ENCODE assay signal across 8 cellular contexts in genomic region chr15:70140543-70141375, GRCh38. TPM values are rescaled to one million over a fixed set of nuclear protein-coding genes. Genes with fewer than 3 reads are reported as not detected.
DNase-seq lines count a peak whose midpoint lies in the region; TF ChIP-seq lines count a peak whose summit lies in the region.

No MANE protein-coding gene starts in this region.

- no peaks in the 10 kb centered on the region for H3K27me3 ChIP-seq in stomach
- no peaks in the 10 kb centered on the region for H3K27me3 ChIP-seq in WERI-Rb-1 (ENCODE audit: insufficient read depth, low read depth, severe bottlenecking)

- DNase-seq in ELF-1 (ENCODE audit: low read depth, low spot score) (peak; percentile 86), M059J (ENCODE audit: low read depth) (peak; percentile 39), iPS-NIHi7 (ENCODE audit: extremely low spot score) (peak; percentile 74), stomach (peak; percentile 39), HT-29 (ENCODE audit: low spot score) (no peak), WERI-Rb-1 (no peak), HEK293T (ENCODE audit: extremely low spot score) (no peak)
- peak; percentile 19 for DNase-seq in activated T-helper 9 cell treated with anti-CD3 and anti-CD28 coated beads, Interleukin-2, amount 50 U/mL, for 16 hours (ENCODE audit: low read depth)

- intact Hi-C loops in stomach (cut with DNase I; ENCODE audit: low total_unique reads): no loop called here

- POLR2A ChIA-PET in HEK293T (lab: Yijun Ruan, JAX): no interaction called here

- H3K4me3 ChIP-seq in stomach: peak overlapping the region in 2 of 4 donors; percentile 2 to 6
- no peak overlapping the region for H3K4me3 ChIP-seq in WERI-Rb-1 (ENCODE audit: low read depth, low read length)

- CTCF ChIA-PET in HEK293T (lab: Yijun Ruan, JAX): interaction anchor here (1.1 to 1.4 kb wide), 3 partner anchors 9 to 45 kb away, joined by 3 to 5 read pairs (median 4); no protein-coding TSS in a partner anchor

- no peaks in the 10 kb centered on the region for H3K36me3 ChIP-seq in stomach
- H3K36me3 ChIP-seq in WERI-Rb-1: no peaks in the 10 kb centered on the region

- WGBS in stomach, 5 donors: 26 to 31% (median 29%) methylated on average over 12 of the region's 12 CpGs

- H3K4me1 ChIP-seq in stomach: peaks cover 3 to 37% (median 19%) of the 10 kb centered on the region in 4 donors

- H3K9me3 ChIP-seq in stomach (no peaks in the 10 kb centered on the region), WERI-Rb-1 (ENCODE audit: severe bottlenecking) (no peaks in the 10 kb centered on the region)

- TF ChIP-seq CTCF in stomach (IDR thresholded peaks at IDR 0.05) (no peak), WERI-Rb-1 (IDR thresholded peaks at IDR 0.05; ENCODE audit: low read depth, low read length) (no peak)

- TF ChIP-seq POLR2A in stomach (IDR thresholded peaks at IDR 0.05): no peak

- peak overlapping the region in 2 of 5 donors; percentile 16 to 25 for H3K27ac ChIP-seq in stomach
- no peak overlapping the region for H3K27ac ChIP-seq in WERI-Rb-1

- no peak for TF ChIP-seq EP300 in stomach (IDR thresholded peaks at IDR 0.05)

TF ChIP-seq in HEK293T, 16 proteins besides CTCF, POLR2A, EP300 and RAD21:
- TF ChIP-seq ARNT (IDR thresholded peaks at IDR 0.05): no peak
- TF ChIP-seq FOXM1 (IDR thresholded peaks at IDR 0.05; ENCODE audit: borderline replicate concordance): no peak
- TF ChIP-seq FOXK2 (IDR thresholded peaks at IDR 0.05): no peak
- no peak for TF ChIP-seq NFRKB (IDR thresholded peaks at IDR 0.05)
- TF ChIP-seq FOXA1 (IDR thresholded peaks at IDR 0.05): no peak
- no peak for TF ChIP-seq ELF4 (IDR thresholded peaks at IDR 0.05)
- no peak for TF ChIP-seq SUZ12 (IDR thresholded peaks at IDR 0.05)
- no peak for TF ChIP-seq TARDBP (IDR thresholded peaks at IDR 0.05)
- TF ChIP-seq L3MBTL2 (conservative IDR thresholded peaks at IDR 0.05): no peak
- TF ChIP-seq BHLHE40 (IDR thresholded peaks at IDR 0.05; ENCODE audit: borderline replicate concordance): no peak
- TF ChIP-seq SP1 (IDR thresholded peaks at IDR 0.05): no peak
- TF ChIP-seq PKNOX1 (IDR thresholded peaks at IDR 0.05): no peak
- TF ChIP-seq HDGF (IDR thresholded peaks at IDR 0.05; ENCODE audit: borderline replicate concordance): no peak
- TF ChIP-seq LEF1 (IDR thresholded peaks at IDR 0.05; ENCODE audit: borderline replicate concordance): no peak
- TF ChIP-seq CTBP1 (IDR thresholded peaks at IDR 0.05; ENCODE audit: borderline replicate concordance): no peak
- no peak for TF ChIP-seq ZNF384 (IDR thresholded peaks at IDR 0.05)

RNA-seq across cellular contexts. Expression of gene TLE3, which starts 43.0 kb away (rescaled TPM):
- 6.4 and 15.6 TPM in 2 replicates for total RNA-seq in M059J (2014; rRNA removed; shearing (Covaris generic))
- total RNA-seq in stomach: 100 to 1,000 TPM in 3 of 5 donors, 10 to 100 TPM in 2; 18.9 to 186 (median 103) TPM
- polyA plus RNA-seq in stomach: 10 to 100 TPM; 13.3 to 21.5 (median 21.0) TPM
- total RNA-seq in HT-29 (2014; rRNA removed; shearing (Covaris generic)): 59.1 and 77.6 TPM in 2 replicates

Comparison
In these comparisons a context has a peak if more than half of its experiments do, and no peak if none do; other contexts are left out.
1. DNase-seq: peak in ELF-1 (single experiment), M059J (single experiment), activated T-helper 9 cell treated with anti-CD3 and anti-CD28 coated beads, Interleukin-2, amount 50 U/mL, for 16 hours (single experiment), iPS-NIHi7 (single experiment) and stomach (single experiment); none in HT-29 (single experiment), WERI-Rb-1 (single experiment) and HEK293T (single experiment).